In genomic region chr1:36386262-36387140, GRCh38 we compare ENCODE assay signal across 8 cellular contexts. TPM values are rescaled to one million over a fixed set of nuclear protein-coding genes. Genes with fewer than 3 reads are reported as not detected.
DNase-seq lines count a peak whose midpoint lies in the region; ATAC-seq and TF ChIP-seq lines count a peak whose summit lies in the region.

No MANE protein-coding gene starts in this region.

- DNase-seq in GM12865 (ENCODE audit: low read depth) (peak; percentile 97), NCI-H187 (lab: John Stamatoyannopoulos, UW) (peak; percentile 15 to 65), T1000 (lab: John Stamatoyannopoulos, UW) (peak; percentile 95), astrocyte of the hippocampus (ENCODE audit: low read depth, low spot score) (peak; percentile 99), iPS DF 19.7 (ENCODE audit: low read depth, low spot score) (peak; percentile 92), sciatic nerve (ENCODE audit: low spot score) (peak; percentile 93)

- peak overlapping the region; percentile 86 for H3K4me3 ChIP-seq in GM12865 (ENCODE audit: low read depth, low read length)

- intact Hi-C loops in sciatic nerve (cut with DNase I) = no loop called here

- ATAC-seq in HG02852 (IDR thresholded peaks at IDR 0.05; ENCODE audit: unreplicated experiment) = peak; percentile 36
- ATAC-seq in sciatic nerve = peak; percentile 93
- no peak for ATAC-seq in GM18858 (IDR thresholded peaks at IDR 0.05; ENCODE audit: unreplicated experiment)

- TF ChIP-seq CTCF in GM12865 (IDR thresholded peaks at IDR 0.05; ENCODE audit: insufficient read depth, low read depth, low read length, missing control alignments) = no peak

RNA-seq across cellular contexts. Expression of gene STK40, which starts 0.8 kb away (rescaled TPM):
- 47.2 TPM for total RNA-seq in sciatic nerve

RNA-seq across cellular contexts. Expression of gene LSM10, which starts 11.2 kb away (rescaled TPM):
- total RNA-seq in sciatic nerve = 27.7 TPM

Comparison
In these comparisons a context has a peak if more than half of its experiments do, and no peak if none do; other contexts are left out.
1. DNase-seq: peak in every context shown above with its lines; median percentile 99 in astrocyte of the hippocampus; 97 in GM12865; 95 in T1000; 93 in sciatic nerve; 92 in iPS DF 19.7; 40 in NCI-H187.